In genomic region chr4:101458914-101459313, GRCh38 we compare ENCODE assay signal across 29 cellular contexts.
DNase-seq lines count a peak whose midpoint lies in the region; ATAC-seq, FAIRE-seq and TF ChIP-seq lines count a peak whose summit lies in the region.
"Had no signal": no experiment of that assay in that cellular context is flagged by ENCODE, and none has a peak within 500 bp of the region (broad histone marks: within the 10 kb centered on the region; RNA-seq: fewer than 3 reads in every experiment).

No MANE protein-coding gene starts in this region.

- no peaks in the 10 kb centered on the region for H3K4me1 ChIP-seq in astrocyte (ENCODE audit: insufficient read depth, low read length)
- H3K4me1 ChIP-seq in mesendoderm (ENCODE audit: control insufficient read depth, low read depth, low read length), result no peaks in the 10 kb centered on the region
- H3K4me1 ChIP-seq: breast epithelium, heart left ventricle, parathyroid adenoma had no signal

- peaks cover 3% of the 10 kb centered on the region for H3K4me1 Mint-ChIP-seq in astrocyte (ENCODE audit: low read depth, unreplicated experiment)
- H3K4me1 Mint-ChIP-seq: activated B cell treated with CpG ODN at 0.5 μM for 24 hours; CD4-positive, alpha-beta memory T cell; nephron had no signal

- TF ChIP-seq POLR2A in NB4 (IDR thresholded peaks at IDR 0.05; ENCODE audit: extremely low read depth, insufficient read length), result no peak

- no peak for FAIRE-seq in astrocyte (lab: Jason Lieb, UNC)
- FAIRE-seq: G401.6, K562, RCC 7860, urothelium cell line had no signal

- no peak overlapping the region for H3K56ac ChIP-seq in mesendoderm (ENCODE audit: low read length)

- no peak overlapping the region for H3K18ac ChIP-seq in mesendoderm (ENCODE audit: low read length)

- H3K79me2 ChIP-seq in astrocyte (ENCODE audit: insufficient read depth, low read length) (no peaks in the 10 kb centered on the region), mesendoderm (ENCODE audit: control insufficient read depth, insufficient read depth, low read length) (no peaks in the 10 kb centered on the region)
- H3K79me2 ChIP-seq: parathyroid adenoma had no signal

- H3K27me3 Mint-ChIP-seq in astrocyte (ENCODE audit: low read depth, unreplicated experiment), result peaks cover 2% of the 10 kb centered on the region
- H3K27me3 Mint-ChIP-seq: activated B cell treated with CpG ODN at 0.5 μM for 24 hours had no signal

- no peak overlapping the region for H3K23ac ChIP-seq in mesendoderm (ENCODE audit: low read length)

- H2BK120ac ChIP-seq in mesendoderm (ENCODE audit: low read depth, low read length), result no peak overlapping the region

- no peak overlapping the region for H3K9ac ChIP-seq in astrocyte (ENCODE audit: low read length)
- H3K9ac ChIP-seq in mesendoderm (ENCODE audit: low read length), result no peak overlapping the region
- H3K9ac ChIP-seq: parathyroid adenoma had no signal

- H3K9me3 ChIP-seq in astrocyte (ENCODE audit: insufficient read depth, low read depth, low read length), result no peaks in the 10 kb centered on the region

- H3K27ac ChIP-seq in astrocyte (ENCODE audit: low read depth, low read length) (no peak overlapping the region), mesendoderm (ENCODE audit: low read depth, low read length) (no peak overlapping the region)
- H3K27ac ChIP-seq: breast epithelium, coronary artery, heart left ventricle, parathyroid adenoma, SK-N-MC had no signal

- H3K4ac ChIP-seq in mesendoderm (ENCODE audit: low read depth, low read length), result no peak overlapping the region

- no peak overlapping the region for H4K8ac ChIP-seq in mesendoderm (ENCODE audit: low read depth, low read length)

- no peak overlapping the region for H2BK5ac ChIP-seq in mesendoderm (ENCODE audit: low read length)

- H3K36me3 Mint-ChIP-seq in astrocyte (ENCODE audit: low read depth, unreplicated experiment), result no peaks in the 10 kb centered on the region
- H3K36me3 Mint-ChIP-seq: CD4-positive, alpha-beta memory T cell had no signal

- no peaks in the 10 kb centered on the region for H3K79me1 ChIP-seq in mesendoderm (ENCODE audit: low read length)

- H4K20me1 ChIP-seq in astrocyte (ENCODE audit: insufficient read depth, low read length), result no peaks in the 10 kb centered on the region

- TF ChIP-seq CTCF in NB4 (IDR thresholded peaks at IDR 0.05; ENCODE audit: low read depth, low read length) (no peak), astrocyte (IDR thresholded peaks at IDR 0.05; ENCODE audit: insufficient read depth, low read depth, low read length) (no peak)

- no peak overlapping the region for H4K5ac ChIP-seq in mesendoderm (ENCODE audit: low read length)

- no peak overlapping the region for H2AK5ac ChIP-seq in mesendoderm (ENCODE audit: low read length)

- H3K9me3 Mint-ChIP-seq in astrocyte (ENCODE audit: unreplicated experiment), result peaks cover 12% of the 10 kb centered on the region

- H3K36me3 ChIP-seq in astrocyte (ENCODE audit: insufficient read depth, low read length) (no peaks in the 10 kb centered on the region), mesendoderm (ENCODE audit: control insufficient read depth, insufficient read depth, low read length) (no peaks in the 10 kb centered on the region)
- H3K36me3 ChIP-seq: breast epithelium, heart left ventricle had no signal

- H3K4me3 ChIP-seq in NB4 (ENCODE audit: low read depth, low read length) (no peak overlapping the region), astrocyte (ENCODE audit: insufficient read depth, low read depth, low read length) (no peak overlapping the region), mesendoderm (ENCODE audit: low read length) (no peak overlapping the region)
- H3K4me3 ChIP-seq: breast epithelium, coronary artery, heart left ventricle, K562, SK-N-MC had no signal

- no peak overlapping the region for H2AFZ ChIP-seq in astrocyte (ENCODE audit: low read depth, low read length)
- H2AFZ ChIP-seq: parathyroid adenoma had no signal

- H3K27me3 ChIP-seq in astrocyte (ENCODE audit: insufficient read depth, low read length), result no peaks in the 10 kb centered on the region
- H3K27me3 ChIP-seq in mesendoderm (ENCODE audit: insufficient read depth, low read length, poor library complexity), result no peaks in the 10 kb centered on the region
- H3K27me3 ChIP-seq: breast epithelium, heart left ventricle had no signal

- no peak overlapping the region for H3K4me3 Mint-ChIP-seq in astrocyte (ENCODE audit: unreplicated experiment)
- H3K4me3 Mint-ChIP-seq: activated B cell treated with CpG ODN at 0.5 μM for 24 hours; CD4-positive, alpha-beta memory T cell; nephron; T-helper 2 cell treated with Interferon-gamma antibody and Interleukin-4, amounts not matched to agents 5 μg/mL and 100 μg/mL, for 36 hours had no signal

- ATAC-seq in HG02852 (IDR thresholded peaks at IDR 0.05; ENCODE audit: unreplicated experiment), result no peak
- ATAC-seq: K562, left lobe of liver had no signal

- no peak overlapping the region for H2BK15ac ChIP-seq in mesendoderm (replicated peaks; ENCODE audit: low read depth)

- H3K27ac Mint-ChIP-seq in astrocyte (ENCODE audit: unreplicated experiment), result no peak overlapping the region
- H3K27ac Mint-ChIP-seq: activated B cell treated with CpG ODN at 0.5 μM for 24 hours; CD4-positive, alpha-beta memory T cell; nephron; T-helper 2 cell treated with Interferon-gamma antibody and Interleukin-4, amounts not matched to agents 5 μg/mL and 100 μg/mL, for 36 hours had no signal

- H3K4me2 ChIP-seq in astrocyte (ENCODE audit: low read length) (no peak overlapping the region), mesendoderm (ENCODE audit: low read length) (no peak overlapping the region)

- DNase-seq in EH (ENCODE audit: low read depth) (peak; percentile 37), NB4 (ENCODE audit: low read depth) (peak; percentile 44), astrocyte (ENCODE audit: low read depth) (peak; percentile 6), mesendoderm (peak; percentile 26), NCI-H187 treated with DMSO at 0.1 percent for 48 hours (lab: John Stamatoyannopoulos, UW) (no peak), NCI-H146 (lab: John Stamatoyannopoulos, UW) (no peak)
- no peak for DNase-seq in activated naive CD4-positive, alpha-beta T cell treated with Interleukin-2 at 50 U/mL for 16 hours
- DNase-seq: activated B cell treated with CpG ODN at 0.5 μM for 24 hours; activated CD4-positive, alpha-beta T cell treated with anti-CD3 and anti-CD28 coated beads, Interleukin-2, amount 50 U/mL, for 48 hours; CD4-positive, alpha-beta memory T cell; DMS 273 treated with DMSO at 0.1 percent for 48 hours; HCEC 1CT; heart left ventricle; MM.1S; NCI-H2029; NCI-H446; substantia nigra had no signal

Comparison
In these comparisons a context has a peak if more than half of its experiments do, and no peak if none do; other contexts are left out.
1. DNase-seq: peak in EH (single experiment), NB4 (single experiment), astrocyte (single experiment) and mesendoderm (single experiment); none in activated naive CD4-positive, alpha-beta T cell treated with Interleukin-2 at 50 U/mL for 16 hours (single experiment), NCI-H187 treated with DMSO at 0.1 percent for 48 hours (single experiment) and NCI-H146 (single experiment).